ENCODE assay signal across 8 cellular contexts in genomic region chr5:138610468-138611294, GRCh38. TPM values are rescaled to one million over a fixed set of nuclear protein-coding genes. Genes with fewer than 3 reads are reported as not detected.
DNase-seq lines count a peak whose midpoint lies in the region; ATAC-seq and TF ChIP-seq lines count a peak whose summit lies in the region.

No MANE protein-coding gene starts in this region.

- H3K27ac Mint-ChIP-seq in CD14-positive monocyte, result peak overlapping the region in 5 of 7 donors; percentile 11 to 40 (median 27)

- TF ChIP-seq CTCF in CD14-positive monocyte (IDR thresholded peaks at IDR 0.05), result no peak
- peak; percentile 13 for TF ChIP-seq CTCF in fibroblast of villous mesenchyme (IDR thresholded peaks at IDR 0.05; ENCODE audit: insufficient read depth, low read depth, low read length)

- DNase-seq in CD14-positive monocyte (ENCODE audit: low spot score), result no peak
- DNase-seq in SK-N-DZ (ENCODE audit: low spot score), result peak; percentile 63
- DNase-seq in fibroblast of villous mesenchyme (ENCODE audit: low read depth), result no peak
- peak in 43 of 56 donors; percentile 28 to 80 (median 64) for DNase-seq in nucleus accumbens (lab: John Stamatoyannopoulos, UW)
- no peak for DNase-seq in NCI-H1694 treated with DMSO at 0.1 percent for 48 hours (lab: John Stamatoyannopoulos, UW)
- DNase-seq in NCI-H2196 treated with DMSO at 0.1 percent for 48 hours (lab: John Stamatoyannopoulos, UW; ENCODE audit: unreplicated experiment), result no peak

- ATAC-seq in HG03460 (IDR thresholded peaks at IDR 0.05; ENCODE audit: unreplicated experiment), result no peak
- no peak for ATAC-seq in GM19455 (IDR thresholded peaks at IDR 0.05; ENCODE audit: unreplicated experiment)

- H3K4me3 ChIP-seq in fibroblast of villous mesenchyme (ENCODE audit: low read depth, low read length), result peak overlapping the region; percentile 51

- peaks cover 5 to 18% (median 17%) of the 10 kb centered on the region in 3 donors for H3K27me3 Mint-ChIP-seq in CD14-positive monocyte (ENCODE audit: low read depth in 3 of 3)

- H3K4me1 Mint-ChIP-seq in CD14-positive monocyte, result peaks cover 23% of the 10 kb centered on the region

- no peaks in the 10 kb centered on the region for H3K9me3 Mint-ChIP-seq in CD14-positive monocyte

- peak overlapping the region; percentile 58 to 75 for H3K4me3 Mint-ChIP-seq in CD14-positive monocyte

- intact Hi-C loops in CD14-positive monocyte (cut with micrococcal nuclease), result no loop called here

- H3K36me3 Mint-ChIP-seq in CD14-positive monocyte, result no peaks in the 10 kb centered on the region

RNA-seq across cellular contexts. Expression of gene HSPA9, which starts 35.5 kb away (rescaled TPM):
- polyA plus RNA-seq in CD14-positive monocyte, result 10 to 100 TPM; 67.8 to 82.4 TPM
- polyA plus RNA-seq in SK-N-DZ (2014; cell fraction: cytosol; rRNA removed), result 706 and 861 TPM in 2 replicates
- polyA plus RNA-seq in SK-N-DZ (2014; cell fraction: nucleus; rRNA removed), result 392 and 549 TPM in 2 replicates
- total RNA-seq in fibroblast of villous mesenchyme, result 334 and 336 TPM in 2 replicates

Comparison
In these comparisons a context has a peak if more than half of its experiments do, and no peak if none do; other contexts are left out.
1. DNase-seq: peak in SK-N-DZ (single experiment) and nucleus accumbens (43 of 56); none in CD14-positive monocyte (single experiment), fibroblast of villous mesenchyme (single experiment), NCI-H1694 treated with DMSO at 0.1 percent for 48 hours (single experiment) and NCI-H2196 treated with DMSO at 0.1 percent for 48 hours (single experiment).